Comparison of ENCODE assay signal across 8 cellular contexts in the genomic region with DNA sequence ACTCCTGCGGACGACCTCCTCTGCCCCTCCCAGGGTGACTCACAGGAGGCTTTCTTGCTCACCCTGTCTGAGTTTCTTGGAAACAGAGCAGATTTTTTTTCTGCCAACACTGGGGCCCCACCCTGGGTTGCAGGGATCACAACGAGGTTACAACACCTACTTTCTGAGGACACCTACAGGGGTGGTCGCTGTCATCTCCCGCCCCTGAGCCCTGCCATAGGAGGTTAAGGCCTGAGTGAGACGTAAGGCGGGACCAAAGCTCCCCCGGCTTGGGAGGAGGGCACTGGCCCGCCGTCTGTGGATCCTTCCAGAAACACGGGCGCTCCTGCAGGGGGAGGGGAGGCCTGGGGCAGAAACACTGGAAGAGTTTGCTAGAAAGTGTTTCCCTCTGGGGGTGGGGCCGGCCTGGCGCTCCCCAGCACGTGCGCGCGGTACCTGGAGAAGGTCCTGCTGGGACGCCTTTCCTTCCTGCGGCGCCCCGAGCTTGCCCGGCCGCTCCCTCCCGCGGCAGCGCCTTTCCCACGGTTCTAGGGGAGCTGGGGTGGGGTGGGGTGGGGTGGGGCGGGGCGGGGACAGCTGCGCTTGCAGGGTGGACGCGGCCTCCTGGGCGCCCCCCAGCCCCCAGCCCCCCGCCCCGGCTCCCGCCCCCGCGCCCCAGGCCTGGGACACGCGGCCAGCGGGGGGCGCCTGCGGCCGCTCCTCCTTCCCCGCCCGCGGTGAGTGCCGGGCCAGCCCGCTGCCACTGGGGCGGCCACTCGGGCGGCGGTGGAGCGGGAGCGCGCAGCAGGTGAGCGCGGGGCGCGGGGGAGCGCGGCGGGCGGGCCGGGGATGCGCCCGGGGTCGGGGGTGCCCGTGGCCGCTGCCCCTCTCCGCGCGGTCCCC. TPM values are rescaled to one million over a fixed set of nuclear protein-coding genes. Genes with fewer than 3 reads are reported as not detected.
DNase-seq lines count a peak whose midpoint lies in the region; ATAC-seq and TF ChIP-seq lines count a peak whose summit lies in the region.

No MANE protein-coding gene starts in this region.

- peak; percentile 67 for DNase-seq in EH (ENCODE audit: low read depth)
- DNase-seq in activated CD4-positive, CD25-positive, alpha-beta regulatory T cell treated with anti-CD3 and anti-CD28 coated beads, Interleukin-2, amount 50 U/mL, for 16 hours (ENCODE audit: low read depth, low spot score): peak; percentile 30
- peak; percentile 47 for DNase-seq in dermis blood vessel endothelial cell
- DNase-seq in lung microvascular endothelial cell (ENCODE audit: low read depth in 2 of 2): peak; percentile 51 to 57
- peak; percentile 41 to 56 for DNase-seq in stimulated activated CD8-positive, alpha-beta memory T cell treated with anti-CD3 and anti-CD28 coated beads, Interleukin-4, amount 100 ng/mL, for 4 hours (ENCODE audit: low read depth in 2 of 2, low spot score in 1 of 2)
- no peak for DNase-seq in DMS114 treated with DMSO at 0.1 percent for 48 hours (lab: John Stamatoyannopoulos, UW; ENCODE audit: unreplicated experiment)

- TF ChIP-seq RAD21 in Ishikawa (IDR thresholded peaks at IDR 0.05; ENCODE audit: low read depth): peak; percentile 7; the same call in 1 of the 2 replicates

- no peak for TF ChIP-seq EP300 in Ishikawa (IDR thresholded peaks at IDR 0.05; ENCODE audit: borderline replicate concordance)

- peak; percentile 77 for ATAC-seq in GM21528 (IDR thresholded peaks at IDR 0.05; ENCODE audit: low FRiP score, unreplicated experiment)

TF ChIP-seq in Ishikawa, 13 proteins besides CTCF, POLR2A, EP300 and RAD21:
- TF ChIP-seq TEAD4 (IDR thresholded peaks at IDR 0.05): no peak
- TF ChIP-seq, protein P1, sequence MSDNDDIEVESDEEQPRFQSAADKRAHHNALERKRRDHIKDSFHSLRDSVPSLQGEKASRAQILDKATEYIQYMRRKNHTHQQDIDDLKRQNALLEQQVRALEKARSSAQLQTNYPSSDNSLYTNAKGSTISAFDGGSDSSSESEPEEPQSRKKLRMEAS (IDR thresholded peaks at IDR 0.05): peak; percentile 94
- TF ChIP-seq TAF1 (IDR thresholded peaks at IDR 0.05; ENCODE audit: low read depth): peak; percentile 38; the same call in 1 of the 2 replicates
- peak; percentile 61; the same call in 1 of the 2 replicates for TF ChIP-seq USF1 (IDR thresholded peaks at IDR 0.05)
- 0 out of 2 replicates have a peak, but pooled peaks have one; percentile 65 for TF ChIP-seq ZBTB7A (IDR thresholded peaks at IDR 0.05; ENCODE audit: low read depth)
- TF ChIP-seq REST (IDR thresholded peaks at IDR 0.05; ENCODE audit: low read depth): no peak
- TF ChIP-seq YY1 (IDR thresholded peaks at IDR 0.05; ENCODE audit: low read depth): no peak
- no peak for TF ChIP-seq NFIC (IDR thresholded peaks at IDR 0.05)
- no peak for TF ChIP-seq CEBPB (IDR thresholded peaks at IDR 0.05)
- TF ChIP-seq FOXM1 (IDR thresholded peaks at IDR 0.05; ENCODE audit: borderline replicate concordance, low read depth): no peak
- TF ChIP-seq EGR1 (IDR thresholded peaks at IDR 0.05): no peak
- TF ChIP-seq CREB1 (IDR thresholded peaks at IDR 0.05; ENCODE audit: low read depth): no peak
- TF ChIP-seq TCF12 (IDR thresholded peaks at IDR 0.05; ENCODE audit: low read depth): peak; percentile 67

RNA-seq across cellular contexts. Expression of gene ADCY7, which starts 20.7 kb away (rescaled TPM):
- total RNA-seq in dermis blood vessel endothelial cell: 4.4 and 5.1 TPM in 2 replicates
- 3.1 and 4.8 TPM in 2 replicates for total RNA-seq in lung microvascular endothelial cell
